In genomic region chr4:132592340-132592739, GRCh38 we compare ENCODE assay signal across 20 cellular contexts.
"Had no signal": no experiment of that assay in that cellular context is flagged by ENCODE, and none has a peak within 500 bp of the region (broad histone marks: within the 10 kb centered on the region; RNA-seq: fewer than 3 reads in every experiment).

No MANE protein-coding gene starts in this region.

- H3K27me3 ChIP-seq: body of pancreas, cardiac muscle cell, heart left ventricle, thyroid gland had no signal

- FAIRE-seq: endometrium, kidney had no signal

- H3K4me3 ChIP-seq: body of pancreas, cardiac muscle cell, heart left ventricle, lung, thyroid gland had no signal

- ATAC-seq: activated CD8-positive, alpha-beta memory T cell treated with anti-CD3 and anti-CD28 coated beads, Interleukin-2, amount 10 ng/mL, durations not matched to agents 7 days and 5 days; activated naive CD8-positive, alpha-beta T cell treated with anti-CD3 and anti-CD28 coated beads, Interleukin-2, amount 50 U/mL, for 24 hours; body of pancreas; heart left ventricle; left lobe of liver; naive thymus-derived CD4-positive, alpha-beta T cell; stimulated activated naive CD8-positive, alpha-beta T cell treated with anti-CD3 and anti-CD28 coated beads, Interleukin-15, Interleukin-2, amounts not matched to agents 100 U/mL and 50 U/mL, for 24 hours had no signal

- H3K36me3 ChIP-seq: cardiac muscle cell, heart left ventricle, thyroid gland had no signal

- H3K9me3 ChIP-seq: body of pancreas, heart left ventricle, thyroid gland had no signal

- H3K27ac ChIP-seq: body of pancreas, cardiac muscle cell, heart left ventricle, thyroid gland had no signal

- H3K4me1 ChIP-seq: body of pancreas, heart left ventricle, thyroid gland had no signal

- DNase-seq: activated CD4-positive, alpha-beta memory T cell treated with anti-CD3 and anti-CD28 coated beads, Interleukin-2, amount 10 ng/mL, durations not matched to agents 7 days and 5 days; activated CD4-positive, alpha-beta T cell treated with anti-CD3 and anti-CD28 coated beads, Interleukin-2, amount 10 ng/mL, durations not matched to agents 24 days and 14 days; activated CD8-positive, alpha-beta memory T cell treated with anti-CD3 and anti-CD28 coated beads, Interleukin-2, amount 10 ng/mL, durations not matched to agents 7 days and 5 days; activated gamma-delta T cell; activated naive CD4-positive, alpha-beta T cell treated with anti-CD3 and anti-CD28 coated beads, Interleukin-2, amount 50 U/mL, for 16 hours; activated naive CD8-positive, alpha-beta T cell treated with anti-CD3 and anti-CD28 coated beads, Interleukin-2, amount 50 U/mL, for 24 hours; activated T-cell treated with anti-CD3 and anti-CD28 coated beads for 4 hours; body of pancreas; kidney; naive thymus-derived CD4-positive, alpha-beta T cell; retina; stimulated activated CD4-positive, alpha-beta T cell treated with anti-CD3 and anti-CD28 coated beads, Interleukin-4, amount 100 ng/mL, for 4 hours; stimulated activated naive CD8-positive, alpha-beta T cell treated with anti-CD3 and anti-CD28 coated beads, Interleukin-15, Interleukin-2, amounts not matched to agents 100 U/mL and 50 U/mL, for 24 hours; T1000; thyroid gland had no signal
